In the genomic region with DNA sequence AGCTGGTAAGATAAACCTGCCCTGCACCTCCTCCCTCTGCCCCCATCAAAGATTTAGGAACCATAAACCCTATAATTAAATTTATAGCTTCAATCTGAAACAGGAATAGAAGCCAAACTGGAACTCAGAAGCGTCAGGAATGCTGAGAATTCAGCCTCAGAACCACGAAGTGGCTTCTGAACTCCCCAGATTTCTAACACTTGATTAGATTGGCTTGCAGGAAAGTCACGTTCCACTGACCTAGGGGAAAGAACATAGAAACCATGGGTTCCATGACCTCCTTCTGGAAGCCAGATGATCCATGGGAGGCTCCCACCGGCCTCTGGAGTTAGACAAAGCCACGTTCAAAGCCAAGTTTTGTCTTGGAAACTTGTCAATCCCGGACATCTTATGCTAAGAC, we compare ENCODE assay signal across 26 cellular contexts.
DNase-seq lines count a peak whose midpoint lies in the region; ATAC-seq and TF ChIP-seq lines count a peak whose summit lies in the region.
"Had no signal": no experiment of that assay in that cellular context is flagged by ENCODE, and none has a peak within 500 bp of the region (broad histone marks: within the 10 kb centered on the region; RNA-seq: fewer than 3 reads in every experiment).

No MANE protein-coding gene starts in this region.

- H2AK5ac ChIP-seq in mesenchymal stem cell (ENCODE audit: low read length, severe bottlenecking) = no peak overlapping the region

- no peak overlapping the region for H3K4me3 Mint-ChIP-seq in activated CD8-positive, alpha-beta memory T cell treated with anti-CD3 and anti-CD28 coated beads, Interleukin-2, amount 10 ng/mL, durations not matched to agents 7 days and 5 days
- H3K4me3 Mint-ChIP-seq: activated B cell treated with CpG ODN at 0.5 μM for 24 hours; activated naive CD8-positive, alpha-beta T cell treated with anti-CD3 and anti-CD28 coated beads for 36 hours; naive thymus-derived CD8-positive, alpha-beta T cell; stimulated activated effector memory CD8-positive, alpha-beta T cell treated with anti-CD3 and anti-CD28 coated beads, Interleukin-12 subunit alpha, Interleukin-12 subunit beta, amount 100 ng/mL, for 72 hours had no signal

- H3K79me1 ChIP-seq in mesenchymal stem cell (replicated peaks; ENCODE audit: low read length, poor library complexity, severe bottlenecking) = no peaks in the 10 kb centered on the region

- no peak overlapping the region for H3K4me2 ChIP-seq in mesenchymal stem cell (ENCODE audit: low read length, poor library complexity, severe bottlenecking)
- H3K4me2 ChIP-seq: hepatocyte, smooth muscle cell had no signal

- H2BK15ac ChIP-seq in mesenchymal stem cell (ENCODE audit: low read depth, poor library complexity, severe bottlenecking) = no peak overlapping the region

- CTCF ChIA-PET in HEK293 (lab: Yijun Ruan, JAX) = interaction anchor here (0.8 to 2.6 kb wide), 5 partner anchors 9 to 259 kb away, joined by 3 to 16 read pairs (median 3); no protein-coding TSS in a partner anchor
- CTCF ChIA-PET in activated CD8-positive, alpha-beta memory T cell treated with anti-CD3 and anti-CD28 coated beads, Interleukin-2, amount 10 ng/mL, durations not matched to agents 7 days and 5 days (lab: Charles Lee) = no interaction called here

- no peak overlapping the region for H3K23ac ChIP-seq in mesenchymal stem cell (ENCODE audit: low read length in 2 of 2)

- no peak overlapping the region for H2BK5ac ChIP-seq in mesenchymal stem cell (ENCODE audit: low read depth, low read length, poor library complexity, severe bottlenecking)

- no peak overlapping the region for H3K9ac ChIP-seq in mesenchymal stem cell (ENCODE audit: low read length)
- H3K9ac ChIP-seq: BLaER1 treated with 17β-estradiol and CSF1 and Interleukin-3, amounts not matched to agents 10 nM and 100 nM had no signal

- no peaks in the 10 kb centered on the region for H3K36me3 Mint-ChIP-seq in activated CD8-positive, alpha-beta memory T cell treated with anti-CD3 and anti-CD28 coated beads, Interleukin-2, amount 10 ng/mL, durations not matched to agents 7 days and 5 days
- H3K36me3 Mint-ChIP-seq: activated naive CD8-positive, alpha-beta T cell treated with anti-CD3 and anti-CD28 coated beads for 36 hours; naive thymus-derived CD8-positive, alpha-beta T cell; stimulated activated effector memory CD8-positive, alpha-beta T cell treated with anti-CD3 and anti-CD28 coated beads, Interleukin-12 subunit alpha, Interleukin-12 subunit beta, amount 100 ng/mL, for 72 hours had no signal

- in situ Hi-C loops in astrocyte of the spinal cord (cut with HindIII; ENCODE audit: low sequenced_read_pairs) = no loop called here

- H3K4me1 Mint-ChIP-seq in activated CD8-positive, alpha-beta memory T cell treated with anti-CD3 and anti-CD28 coated beads, Interleukin-2, amount 10 ng/mL, durations not matched to agents 7 days and 5 days = peaks cover 16% of the 10 kb centered on the region

- ATAC-seq in activated CD8-positive, alpha-beta memory T cell treated with anti-CD3 and anti-CD28 coated beads, Interleukin-2, amount 10 ng/mL, durations not matched to agents 7 days and 5 days = no peak
- no peak for ATAC-seq in HG02973 (IDR thresholded peaks at IDR 0.05; ENCODE audit: unreplicated experiment)
- ATAC-seq: body of pancreas; foreskin keratinocyte; left lung; naive thymus-derived CD8-positive, alpha-beta T cell; stimulated activated effector memory CD8-positive, alpha-beta T cell treated with anti-CD3 and anti-CD28 coated beads, Interleukin-12 subunit alpha, Interleukin-12 subunit beta, amount 100 ng/mL, for 72 hours had no signal

- H3K27ac ChIP-seq in HEK293 (ENCODE audit: extremely low read depth, low read depth, low read length) (no peak overlapping the region), mesenchymal stem cell (ENCODE audit: low read length, poor library complexity, severe bottlenecking) (no peak overlapping the region)
- H3K27ac ChIP-seq: BLaER1 treated with 17β-estradiol and CSF1 and Interleukin-3, amounts not matched to agents 10 nM and 100 nM; body of pancreas; foreskin keratinocyte; hepatocyte; left lung had no signal

- DNase-seq in AG10803 (ENCODE audit: low read depth) (peak; percentile 29), astrocyte of the spinal cord (ENCODE audit: low read depth, low spot score) (peak; percentile 6), mesenchymal stem cell (peak; percentile 27)
- DNase-seq in activated CD8-positive, alpha-beta memory T cell treated with anti-CD3 and anti-CD28 coated beads, Interleukin-2, amount 10 ng/mL, durations not matched to agents 7 days and 5 days = no peak
- DNase-seq in activated CD4-positive, alpha-beta T cell treated with anti-CD3 and anti-CD28 coated beads, Interleukin-2, amount 50 U/mL, for 4 hours = no peak
- DNase-seq: ACHN; activated B cell treated with CpG ODN at 0.5 μM for 24 hours; activated CD4-positive, alpha-beta T cell treated with anti-CD3 and anti-CD28 coated beads, Interleukin-2, amount 50 U/mL, for 48 hours; activated naive CD8-positive, alpha-beta T cell treated with anti-CD3 and anti-CD28 coated beads for 36 hours; body of pancreas; DND-41; effector CD8-positive, alpha-beta T cell; foreskin keratinocyte; HCEC 1CT; left lung; MG63; naive thymus-derived CD8-positive, alpha-beta T cell; NCI-H1694; NCI-H526; T-helper 9 cell had no signal

- POLR2A ChIA-PET in HEK293 (lab: Yijun Ruan, JAX) = no interaction called here

- H3K4me1 ChIP-seq in HEK293 (ENCODE audit: control insufficient read depth, insufficient read depth, low read length) (peaks cover 2% of the 10 kb centered on the region; the same call in 1 of the 2 replicates), mesenchymal stem cell (ENCODE audit: control insufficient read depth, insufficient read depth, low read depth, low read length) (no peaks in the 10 kb centered on the region)
- H3K4me1 ChIP-seq: body of pancreas, foreskin keratinocyte had no signal

- peaks cover 14 to 60% of the 10 kb centered on the region in 2 experiments for H3K27me3 ChIP-seq in mesenchymal stem cell (ENCODE audit: control insufficient read depth in 1 of 2, insufficient read depth in 1 of 2, low read length in 2 of 2)
- H3K27me3 ChIP-seq: body of pancreas, hepatocyte, MG63 had no signal

- H2AFZ ChIP-seq in mesenchymal stem cell (ENCODE audit: low read depth, low read length) = no peak overlapping the region
- H2AFZ ChIP-seq: hepatocyte had no signal

- no peak overlapping the region for H3K27ac Mint-ChIP-seq in activated CD8-positive, alpha-beta memory T cell treated with anti-CD3 and anti-CD28 coated beads, Interleukin-2, amount 10 ng/mL, durations not matched to agents 7 days and 5 days
- H3K27ac Mint-ChIP-seq: activated B cell treated with CpG ODN at 0.5 μM for 24 hours; activated naive CD8-positive, alpha-beta T cell treated with anti-CD3 and anti-CD28 coated beads for 36 hours; naive thymus-derived CD8-positive, alpha-beta T cell; stimulated activated effector memory CD8-positive, alpha-beta T cell treated with anti-CD3 and anti-CD28 coated beads, Interleukin-12 subunit alpha, Interleukin-12 subunit beta, amount 100 ng/mL, for 72 hours had no signal

- TF ChIP-seq CTCF in AG10803 (conservative IDR thresholded peaks at IDR 0.05; ENCODE audit: low read length) = no peak
- TF ChIP-seq CTCF in HEK293 (tag by site-specific recombination; IDR thresholded peaks at IDR 0.05) = no peak
- no peak for TF ChIP-seq CTCF in astrocyte of the spinal cord (IDR thresholded peaks at IDR 0.05; ENCODE audit: low read depth, low read length)

- H3K9me3 ChIP-seq in HEK293 (ENCODE audit: control insufficient read depth, insufficient read depth, low read depth, low read length) (no peaks in the 10 kb centered on the region), mesenchymal stem cell (ENCODE audit: control insufficient read depth, low read length) (no peaks in the 10 kb centered on the region)
- H3K9me3 ChIP-seq: BLaER1 treated with 17β-estradiol and CSF1 and Interleukin-3, amounts not matched to agents 10 nM and 100 nM; body of pancreas; left lung; MG63 had no signal

- H4K91ac ChIP-seq in mesenchymal stem cell (ENCODE audit: low read length) = no peak overlapping the region

- no peak overlapping the region for H3K14ac ChIP-seq in mesenchymal stem cell (ENCODE audit: low read length in 2 of 2)

- no peak overlapping the region for H3K4ac ChIP-seq in mesenchymal stem cell (ENCODE audit: low read depth in 1 of 2, low read length in 2 of 2)

- no peaks in the 10 kb centered on the region for H3K9me3 Mint-ChIP-seq in activated CD8-positive, alpha-beta memory T cell treated with anti-CD3 and anti-CD28 coated beads, Interleukin-2, amount 10 ng/mL, durations not matched to agents 7 days and 5 days (ENCODE audit: low read depth)
- H3K9me3 Mint-ChIP-seq: activated B cell treated with CpG ODN at 0.5 μM for 24 hours; activated naive CD8-positive, alpha-beta T cell treated with anti-CD3 and anti-CD28 coated beads for 36 hours; naive thymus-derived CD8-positive, alpha-beta T cell; stimulated activated effector memory CD8-positive, alpha-beta T cell treated with anti-CD3 and anti-CD28 coated beads, Interleukin-12 subunit alpha, Interleukin-12 subunit beta, amount 100 ng/mL, for 72 hours had no signal

- WGBS in mesenchymal stem cell = 45% methylated on average over 6 of the region's 6 CpGs

- peaks cover 6% of the 10 kb centered on the region for H3K27me3 Mint-ChIP-seq in activated CD8-positive, alpha-beta memory T cell treated with anti-CD3 and anti-CD28 coated beads, Interleukin-2, amount 10 ng/mL, durations not matched to agents 7 days and 5 days
- H3K27me3 Mint-ChIP-seq: activated B cell treated with CpG ODN at 0.5 μM for 24 hours had no signal

- H3K4me3 ChIP-seq in AG10803 (ENCODE audit: low read length) = no peak overlapping the region
- no peak overlapping the region for H3K4me3 ChIP-seq in HEK293 (ENCODE audit: low read depth, low read length)
- no peak overlapping the region for H3K4me3 ChIP-seq in astrocyte of the spinal cord (ENCODE audit: low read depth, low read length)
- no peak overlapping the region for H3K4me3 ChIP-seq in mesenchymal stem cell (ENCODE audit: insufficient read depth in 1 of 2, low read depth in 1 of 2, low read length in 2 of 2)
- H3K4me3 ChIP-seq: BLaER1 treated with 17β-estradiol and CSF1 and Interleukin-3, amounts not matched to agents 10 nM and 100 nM; body of pancreas; hepatocyte; left lung; MG63; smooth muscle cell had no signal

- H3K18ac ChIP-seq in mesenchymal stem cell (ENCODE audit: low read depth in 1 of 2, low read length in 2 of 2) = peak overlapping the region in 1 of 2 experiments; percentile 48

- H3K36me3 ChIP-seq in HEK293 (ENCODE audit: control insufficient read depth in 2 of 2, insufficient read depth in 1 of 2, low read length in 2 of 2) (no peaks in the 10 kb centered on the region), mesenchymal stem cell (ENCODE audit: control insufficient read depth in 1 of 2, insufficient read depth in 2 of 2, low read depth in 1 of 2, low read length in 2 of 2) (no peaks in the 10 kb centered on the region)
- H3K36me3 ChIP-seq: BLaER1 treated with 17β-estradiol and CSF1 and Interleukin-3, amounts not matched to agents 10 nM and 100 nM; left lung; MG63 had no signal

- H2BK12ac ChIP-seq in mesenchymal stem cell (ENCODE audit: low read length in 2 of 2) = no peak overlapping the region

- H2BK120ac ChIP-seq in mesenchymal stem cell (ENCODE audit: low read depth, low read length) = no peak overlapping the region

- H4K8ac ChIP-seq in mesenchymal stem cell (ENCODE audit: low read length) = no peak overlapping the region

TF ChIP-seq in HEK293, 187 proteins besides CTCF, POLR2A, EP300 and RAD21 (continues in another document):
- no peak for TF ChIP-seq ZNF184 (tag by site-specific recombination; IDR thresholded peaks at IDR 0.05)

Comparison
In these comparisons a context has a peak if more than half of its experiments do, and no peak if none do; other contexts are left out.
1. DNase-seq: peak in AG10803 (single experiment), astrocyte of the spinal cord (single experiment) and mesenchymal stem cell (single experiment); none in activated CD8-positive, alpha-beta memory T cell treated with anti-CD3 and anti-CD28 coated beads, Interleukin-2, amount 10 ng/mL, durations not matched to agents 7 days and 5 days (single experiment) and activated CD4-positive, alpha-beta T cell treated with anti-CD3 and anti-CD28 coated beads, Interleukin-2, amount 50 U/mL, for 4 hours (0 of 2).